Comparison of ENCODE assay signal across 29 cellular contexts in genomic region chr3:101897013-101897412, GRCh38.
"Had no signal": no experiment of that assay in that cellular context is flagged by ENCODE, and none has a peak within 500 bp of the region (broad histone marks: within the 10 kb centered on the region; RNA-seq: fewer than 3 reads in every experiment).

No MANE protein-coding gene starts in this region.

- H3K27me3 Mint-ChIP-seq: stimulated activated memory B cell treated with anti-CD40 and anti-IgM and Interleukin-4, amounts not matched to agents 10 μg/mL and 1 μg/mL and 100 μg/mL, for 72 hours; stimulated activated naive B cell treated with anti-CD40 and anti-IgM and Interleukin-4, amounts not matched to agents 10 μg/mL and 1 μg/mL and 100 μg/mL, for 72 hours; stimulated activated naive CD8-positive, alpha-beta T cell treated with anti-CD3 and anti-CD28 coated beads, Interleukin-15, amount 100 ng/mL, for 72 hours; stimulated activated naive CD8-positive, alpha-beta T cell treated with anti-CD3 and anti-CD28 coated beads, Interleukin-15, Interleukin-2, amounts not matched to agents 100 ng/mL and 50 ng/mL, for 24 hours; type B pancreatic cell had no signal

- H3K9me3 Mint-ChIP-seq: stimulated activated effector memory CD8-positive, alpha-beta T cell treated with anti-CD3 and anti-CD28 coated beads, Interleukin-12 subunit alpha, Interleukin-12 subunit beta, amount 100 ng/mL, for 72 hours; stimulated activated memory B cell treated with anti-CD40 and anti-IgM and Interleukin-4, amounts not matched to agents 10 μg/mL and 1 μg/mL and 100 μg/mL, for 72 hours; stimulated activated naive B cell treated with anti-CD40 and anti-IgM and Interleukin-4, amounts not matched to agents 10 μg/mL and 1 μg/mL and 100 μg/mL, for 72 hours; stimulated activated naive CD8-positive, alpha-beta T cell treated with anti-CD3 and anti-CD28 coated beads, Interleukin-15, amount 100 ng/mL, for 72 hours had no signal

- H3K4me3 Mint-ChIP-seq: stimulated activated effector memory CD8-positive, alpha-beta T cell treated with anti-CD3 and anti-CD28 coated beads, Interleukin-12 subunit alpha, Interleukin-12 subunit beta, amount 100 ng/mL, for 72 hours; stimulated activated memory B cell treated with anti-CD40 and anti-IgM and Interleukin-4, amounts not matched to agents 10 μg/mL and 1 μg/mL and 100 μg/mL, for 72 hours; stimulated activated naive B cell treated with anti-CD40 and anti-IgM and Interleukin-4, amounts not matched to agents 10 μg/mL and 1 μg/mL and 100 μg/mL, for 72 hours; stimulated activated naive CD8-positive, alpha-beta T cell treated with anti-CD3 and anti-CD28 coated beads, Interleukin-15, amount 100 ng/mL, for 72 hours; stimulated activated naive CD8-positive, alpha-beta T cell treated with anti-CD3 and anti-CD28 coated beads, Interleukin-15, Interleukin-2, amounts not matched to agents 100 ng/mL and 50 ng/mL, for 24 hours; type B pancreatic cell had no signal

- ATAC-seq: stimulated activated effector memory CD8-positive, alpha-beta T cell treated with anti-CD3 and anti-CD28 coated beads, Interleukin-12 subunit alpha, Interleukin-12 subunit beta, amount 100 ng/mL, for 72 hours; stimulated activated memory B cell treated with anti-CD40 and anti-IgM and Interleukin-4, amounts not matched to agents 10 μg/mL and 1 μg/mL and 100 μg/mL, for 72 hours; stimulated activated naive B cell treated with anti-CD40 and anti-IgM and Interleukin-4, amounts not matched to agents 10 μg/mL and 1 μg/mL and 100 μg/mL, for 72 hours; stimulated activated naive CD8-positive, alpha-beta T cell treated with anti-CD3 and anti-CD28 coated beads, Interleukin-15, amount 100 ng/mL, for 72 hours; stimulated activated naive CD8-positive, alpha-beta T cell treated with anti-CD3 and anti-CD28 coated beads, Interleukin-15, Interleukin-2, amounts not matched to agents 100 U/mL and 50 U/mL, for 24 hours; upper lobe of right lung had no signal

- H3K9me3 ChIP-seq: stomach, suprapubic skin, testis, thoracic aorta, thyroid gland, tibial artery, transverse colon, upper lobe of right lung, uterus, vagina had no signal

- H3K27ac ChIP-seq: stomach, suprapubic skin, testis, thoracic aorta, thyroid gland, tibial artery, tibial nerve, transverse colon, upper lobe of left lung, upper lobe of right lung, uterus, vagina had no signal

- FAIRE-seq: urothelium cell line had no signal

- H3K4me3 ChIP-seq: stomach, suprapubic skin, testis, thoracic aorta, thyroid gland, tibial artery, tibial nerve, transverse colon, upper lobe of left lung, upper lobe of right lung, uterus, vagina had no signal

- H3K27me3 ChIP-seq: stomach, suprapubic skin, testis, thyroid gland, tibial artery, tibial nerve, transverse colon, upper lobe of left lung, upper lobe of right lung, uterus, vagina had no signal

- H3K36me3 Mint-ChIP-seq: stimulated activated effector memory CD8-positive, alpha-beta T cell treated with anti-CD3 and anti-CD28 coated beads, Interleukin-12 subunit alpha, Interleukin-12 subunit beta, amount 100 ng/mL, for 72 hours; stimulated activated memory B cell treated with anti-CD40 and anti-IgM and Interleukin-4, amounts not matched to agents 10 μg/mL and 1 μg/mL and 100 μg/mL, for 72 hours; stimulated activated naive B cell treated with anti-CD40 and anti-IgM and Interleukin-4, amounts not matched to agents 10 μg/mL and 1 μg/mL and 100 μg/mL, for 72 hours; type B pancreatic cell had no signal

- H3K36me3 ChIP-seq: stomach, suprapubic skin, thoracic aorta, thyroid gland, tibial artery, tibial nerve, transverse colon, upper lobe of left lung, upper lobe of right lung, uterus, vagina had no signal

- H3K4me1 ChIP-seq: stomach, suprapubic skin, testis, thyroid gland, tibial artery, tibial nerve, transverse colon, upper lobe of left lung, upper lobe of right lung, uterus, vagina had no signal

- DNase-seq: stimulated activated CD4-positive, alpha-beta T cell treated with anti-CD3 and anti-CD28 coated beads, Interleukin-2, amount 100 ng/mL, for 48 hours; stimulated activated CD4-positive, alpha-beta T cell treated with anti-CD3 and anti-CD28 coated beads, Interleukin-4, amount 100 ng/mL, for 1 hour; stimulated activated CD4-positive, alpha-beta T cell treated with anti-CD3 and anti-CD28 coated beads, Interleukin-4, amount 100 ng/mL, for 24 hours; stimulated activated CD4-positive, alpha-beta T cell treated with anti-CD3 and anti-CD28 coated beads, Interleukin-4, amount 100 ng/mL, for 4 hours; stimulated activated CD8-positive, alpha-beta memory T cell treated with anti-CD3 and anti-CD28 coated beads, Interleukin-4, amount 100 ng/mL, for 48 hours; stimulated activated naive B cell treated with anti-CD40 and anti-IgM and Interleukin-4, amounts not matched to agents 10 μg/mL and 1 μg/mL and 100 μg/mL, for 72 hours; stimulated activated naive CD4-positive, alpha-beta T cell; stimulated activated naive CD4-positive, alpha-beta T cell treated with Interleukin-2 at 50 U/mL for 16 hours; stimulated activated naive CD8-positive, alpha-beta T cell treated with anti-CD3 and anti-CD28 coated beads, Interleukin-15, amount 100 ng/mL, for 72 hours; stimulated activated naive CD8-positive, alpha-beta T cell treated with anti-CD3 and anti-CD28 coated beads, Interleukin-15, Interleukin-2, amounts not matched to agents 100 U/mL and 50 U/mL, for 24 hours; stomach; substantia nigra; testis; thyroid gland; tibial artery; transverse colon; trophoblast cell; upper lobe of left lung; upper lobe of right lung; uterus had no signal

- H3K27ac Mint-ChIP-seq: stimulated activated effector memory CD8-positive, alpha-beta T cell treated with anti-CD3 and anti-CD28 coated beads, Interleukin-12 subunit alpha, Interleukin-12 subunit beta, amount 100 ng/mL, for 72 hours; stimulated activated memory B cell treated with anti-CD40 and anti-IgM and Interleukin-4, amounts not matched to agents 10 μg/mL and 1 μg/mL and 100 μg/mL, for 72 hours; stimulated activated naive CD8-positive, alpha-beta T cell treated with anti-CD3 and anti-CD28 coated beads, Interleukin-15, amount 100 ng/mL, for 72 hours; stimulated activated naive CD8-positive, alpha-beta T cell treated with anti-CD3 and anti-CD28 coated beads, Interleukin-15, Interleukin-2, amounts not matched to agents 100 ng/mL and 50 ng/mL, for 24 hours; type B pancreatic cell had no signal
